In the genomic region with DNA sequence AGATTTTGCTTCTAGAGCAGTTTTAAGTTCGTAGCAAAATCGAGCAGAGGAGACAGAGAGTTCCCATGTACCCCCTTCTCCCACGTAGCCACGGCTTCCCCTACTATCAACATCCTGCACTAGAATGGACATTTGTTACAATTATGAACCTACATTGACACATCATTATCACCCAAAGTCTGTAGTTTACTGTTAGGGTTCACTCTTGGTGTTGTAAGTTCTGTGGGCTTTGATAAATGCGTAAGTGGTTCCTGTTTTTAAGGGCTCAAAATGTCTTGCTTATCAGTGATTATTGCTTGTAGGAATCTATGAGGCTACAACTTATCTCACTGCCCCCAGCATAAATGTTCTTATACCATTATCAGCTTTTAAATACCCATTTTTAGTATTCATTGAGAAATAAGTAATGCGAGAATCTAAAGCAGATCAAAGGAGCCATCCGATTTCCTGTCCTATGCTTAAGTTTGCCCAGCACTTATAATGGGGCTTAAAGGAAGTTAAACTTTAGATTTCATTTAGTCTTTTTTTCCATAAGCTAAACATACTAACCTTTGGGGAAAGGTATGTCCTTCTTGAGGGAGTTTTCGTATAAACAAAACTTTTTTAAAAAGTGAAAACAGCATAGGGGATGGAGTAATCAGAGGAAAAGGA, we compare ENCODE assay signal across 1 cellular context.
TF ChIP-seq lines count a peak whose summit lies in the region.

No MANE protein-coding gene starts in this region.

TF ChIP-seq in K562, 482 proteins besides CTCF, POLR2A, EP300 and RAD21 (continued from another document and continues in another):
- TF ChIP-seq, protein P1, sequence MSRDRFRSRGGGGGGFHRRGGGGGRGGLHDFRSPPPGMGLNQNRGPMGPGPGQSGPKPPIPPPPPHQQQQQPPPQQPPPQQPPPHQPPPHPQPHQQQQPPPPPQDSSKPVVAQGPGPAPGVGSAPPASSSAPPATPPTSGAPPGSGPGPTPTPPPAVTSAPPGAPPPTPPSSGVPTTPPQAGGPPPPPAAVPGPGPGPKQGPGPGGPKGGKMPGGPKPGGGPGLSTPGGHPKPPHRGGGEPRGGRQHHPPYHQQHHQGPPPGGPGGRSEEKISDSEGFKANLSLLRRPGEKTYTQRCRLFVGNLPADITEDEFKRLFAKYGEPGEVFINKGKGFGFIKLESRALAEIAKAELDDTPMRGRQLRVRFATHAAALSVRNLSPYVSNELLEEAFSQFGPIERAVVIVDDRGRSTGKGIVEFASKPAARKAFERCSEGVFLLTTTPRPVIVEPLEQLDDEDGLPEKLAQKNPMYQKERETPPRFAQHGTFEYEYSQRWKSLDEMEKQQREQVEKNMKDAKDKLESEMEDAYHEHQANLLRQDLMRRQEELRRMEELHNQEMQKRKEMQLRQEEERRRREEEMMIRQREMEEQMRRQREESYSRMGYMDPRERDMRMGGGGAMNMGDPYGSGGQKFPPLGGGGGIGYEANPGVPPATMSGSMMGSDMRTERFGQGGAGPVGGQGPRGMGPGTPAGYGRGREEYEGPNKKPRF (IDR thresholded peaks at IDR 0.05; ENCODE audit: low read depth, low read length) = no peak
- TF ChIP-seq, protein P2, sequence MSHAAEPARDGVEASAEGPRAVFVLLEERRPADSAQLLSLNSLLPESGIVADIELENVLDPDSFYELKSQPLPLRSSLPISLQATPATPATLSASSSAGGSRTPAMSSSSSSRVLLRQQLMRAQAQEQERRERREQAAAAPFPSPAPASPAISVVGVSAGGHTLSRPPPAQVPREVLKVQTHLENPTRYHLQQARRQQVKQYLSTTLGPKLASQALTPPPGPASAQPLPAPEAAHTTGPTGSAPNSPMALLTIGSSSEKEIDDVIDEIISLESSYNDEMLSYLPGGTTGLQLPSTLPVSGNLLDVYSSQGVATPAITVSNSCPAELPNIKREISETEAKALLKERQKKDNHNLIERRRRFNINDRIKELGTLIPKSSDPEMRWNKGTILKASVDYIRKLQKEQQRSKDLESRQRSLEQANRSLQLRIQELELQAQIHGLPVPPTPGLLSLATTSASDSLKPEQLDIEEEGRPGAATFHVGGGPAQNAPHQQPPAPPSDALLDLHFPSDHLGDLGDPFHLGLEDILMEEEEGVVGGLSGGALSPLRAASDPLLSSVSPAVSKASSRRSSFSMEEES (CRISPR knock-in tag; IDR thresholded peaks at IDR 0.05) = no peak
- TF ChIP-seq NRF1 (conservative IDR thresholded peaks at IDR 0.05 in 1 of 2, IDR thresholded peaks at IDR 0.05 in 1 of 2) (no peak; a peak in 1 of 4 replicates), STAT5A (IDR thresholded peaks at IDR 0.05; ENCODE audit: borderline replicate concordance, low read length) (peak; percentile 52), LARP7 (IDR thresholded peaks at IDR 0.05) (no peak), SMARCA4 (IDR thresholded peaks at IDR 0.05) (peak; percentile 83), CBFA2T2 (conservative IDR thresholded peaks at IDR 0.05) (peak; percentile 89), ETS2 (tag; IDR thresholded peaks at IDR 0.05; ENCODE audit: borderline replicate concordance, poor library complexity, severe bottlenecking) (no peak), ZNF212 (CRISPR knock-in tag; IDR thresholded peaks at IDR 0.05) (no peak), TBL1XR1 (IDR thresholded peaks at IDR 0.05; ENCODE audit: low read length in 2 of 2) (0 out of 4 replicates have a peak, but pooled peaks of 1 of the 2 experiments have one; percentile 11), ZNF589 (CRISPR knock-in tag; IDR thresholded peaks at IDR 0.05; ENCODE audit: low read depth) (no peak), KDM1A (IDR thresholded peaks at IDR 0.05) (peak; percentile 47 to 53; a peak in 1 of 4 replicates), SMC3 (conservative IDR thresholded peaks at IDR 0.05; ENCODE audit: insufficient read depth, low read depth, low read length) (no peak), SMARCE1 (IDR thresholded peaks at IDR 0.05) (peak; percentile 82), ETV6 (IDR thresholded peaks at IDR 0.05; ENCODE audit: borderline replicate concordance in 1 of 2, low read depth in 2 of 2, low read length in 1 of 2) (no peak), ETV6 (CRISPR knock-in tag; IDR thresholded peaks at IDR 0.05; ENCODE audit: borderline replicate concordance) (no peak), RBFOX2 (IDR thresholded peaks at IDR 0.05; ENCODE audit: low read depth, low read length) (no peak), TFAM (CRISPR knock-in tag; conservative IDR thresholded peaks at IDR 0.05) (no peak), ZNF695 (CRISPR knock-in tag; IDR thresholded peaks at IDR 0.05) (no peak), LEF1 (IDR thresholded peaks at IDR 0.05) (no peak), ZNF699 (CRISPR knock-in tag; IDR thresholded peaks at IDR 0.05; ENCODE audit: insufficient replicate concordance) (no peak), MIER1 (IDR thresholded peaks at IDR 0.05; ENCODE audit: low read depth) (no peak), ZBTB7A (IDR thresholded peaks at IDR 0.05; ENCODE audit: borderline replicate concordance, control insufficient read depth, low read depth, low read length) (no peak), POLR2AphosphoS5 (IDR thresholded peaks at IDR 0.05; ENCODE audit: control insufficient read depth, insufficient read depth, low read depth, low read length) (peak; percentile 69), FOXM1 (IDR thresholded peaks at IDR 0.05; ENCODE audit: low read depth) (no peak), FOXM1 (CRISPR knock-in tag; IDR thresholded peaks at IDR 0.05; ENCODE audit: low read depth) (no peak), TRIM24 (IDR thresholded peaks at IDR 0.05) (peak; percentile 73 to 81; a peak in 2 of 4 replicates), FUS (optimal IDR thresholded peaks at IDR 0.05; ENCODE audit: low read depth, low read length) (no peak), RBM39 (optimal IDR thresholded peaks at IDR 0.05; ENCODE audit: low read depth, low read length) (no peak), SMAD1 (IDR thresholded peaks at IDR 0.05; ENCODE audit: low read depth, low read length, partially characterized antibody) (no peak), ZNF274 (IDR thresholded peaks at IDR 0.05; ENCODE audit: borderline replicate concordance, low read depth, low read length) (no peak), NCOA4 (IDR thresholded peaks at IDR 0.05; ENCODE audit: partially characterized antibody) (no peak), NR2C1 (IDR thresholded peaks at IDR 0.05) (no peak), NR2C1 (tag; IDR thresholded peaks at IDR 0.05) (no peak), ZBTB1 (CRISPR knock-in tag; IDR thresholded peaks at IDR 0.05; ENCODE audit: borderline replicate concordance, low read depth) (no peak), MTA2 (IDR thresholded peaks at IDR 0.05; ENCODE audit: low read depth) (peak; percentile 62; the same call in 1 of the 2 replicates), HEY1 (CRISPR knock-in tag; IDR thresholded peaks at IDR 0.05; ENCODE audit: borderline replicate concordance) (no peak), SOX6 (IDR thresholded peaks at IDR 0.05) (peak; percentile 74), ARHGAP35 (IDR thresholded peaks at IDR 0.05; ENCODE audit: partially characterized antibody) (no peak), TSC22D4 (tag; IDR thresholded peaks at IDR 0.05) (no peak), ZNF174 (CRISPR knock-in tag; IDR thresholded peaks at IDR 0.05) (no peak), IRF2 (CRISPR knock-in tag; IDR thresholded peaks at IDR 0.05) (no peak), MEIS2 (IDR thresholded peaks at IDR 0.05; ENCODE audit: partially characterized antibody) (peak; percentile 88), CAMTA2 (CRISPR knock-in tag; conservative IDR thresholded peaks at IDR 0.05) (no peak), C11orf30 (IDR thresholded peaks at IDR 0.05; ENCODE audit: low read depth) (no peak), DDX20 (tag; IDR thresholded peaks at IDR 0.05; ENCODE audit: low read depth) (no peak), ZNF583 (CRISPR knock-in tag; IDR thresholded peaks at IDR 0.05) (no peak), SPI1 (IDR thresholded peaks at IDR 0.05; ENCODE audit: borderline replicate concordance, low read depth, low read length) (0 out of 2 replicates have a peak, but pooled peaks have one; percentile 27)
- TF ChIP-seq, protein P3, sequence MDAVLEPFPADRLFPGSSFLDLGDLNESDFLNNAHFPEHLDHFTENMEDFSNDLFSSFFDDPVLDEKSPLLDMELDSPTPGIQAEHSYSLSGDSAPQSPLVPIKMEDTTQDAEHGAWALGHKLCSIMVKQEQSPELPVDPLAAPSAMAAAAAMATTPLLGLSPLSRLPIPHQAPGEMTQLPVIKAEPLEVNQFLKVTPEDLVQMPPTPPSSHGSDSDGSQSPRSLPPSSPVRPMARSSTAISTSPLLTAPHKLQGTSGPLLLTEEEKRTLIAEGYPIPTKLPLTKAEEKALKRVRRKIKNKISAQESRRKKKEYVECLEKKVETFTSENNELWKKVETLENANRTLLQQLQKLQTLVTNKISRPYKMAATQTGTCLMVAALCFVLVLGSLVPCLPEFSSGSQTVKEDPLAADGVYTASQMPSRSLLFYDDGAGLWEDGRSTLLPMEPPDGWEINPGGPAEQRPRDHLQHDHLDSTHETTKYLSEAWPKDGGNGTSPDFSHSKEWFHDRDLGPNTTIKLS (IDR thresholded peaks at IDR 0.05; ENCODE audit: borderline replicate concordance, low read depth) = no peak
- TF ChIP-seq, protein P4, sequence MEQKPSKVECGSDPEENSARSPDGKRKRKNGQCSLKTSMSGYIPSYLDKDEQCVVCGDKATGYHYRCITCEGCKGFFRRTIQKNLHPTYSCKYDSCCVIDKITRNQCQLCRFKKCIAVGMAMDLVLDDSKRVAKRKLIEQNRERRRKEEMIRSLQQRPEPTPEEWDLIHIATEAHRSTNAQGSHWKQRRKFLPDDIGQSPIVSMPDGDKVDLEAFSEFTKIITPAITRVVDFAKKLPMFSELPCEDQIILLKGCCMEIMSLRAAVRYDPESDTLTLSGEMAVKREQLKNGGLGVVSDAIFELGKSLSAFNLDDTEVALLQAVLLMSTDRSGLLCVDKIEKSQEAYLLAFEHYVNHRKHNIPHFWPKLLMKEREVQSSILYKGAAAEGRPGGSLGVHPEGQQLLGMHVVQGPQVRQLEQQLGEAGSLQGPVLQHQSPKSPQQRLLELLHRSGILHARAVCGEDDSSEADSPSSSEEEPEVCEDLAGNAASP (IDR thresholded peaks at IDR 0.05) = no peak
- TF ChIP-seq, protein P5, sequence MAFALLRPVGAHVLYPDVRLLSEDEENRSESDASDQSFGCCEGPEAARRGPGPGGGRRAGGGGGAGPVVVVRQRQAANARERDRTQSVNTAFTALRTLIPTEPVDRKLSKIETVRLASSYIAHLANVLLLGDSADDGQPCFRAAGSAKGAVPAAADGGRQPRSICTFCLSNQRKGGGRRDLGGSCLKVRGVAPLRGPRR (CRISPR knock-in tag; IDR thresholded peaks at IDR 0.05) = no peak
- TF ChIP-seq, protein P6, sequence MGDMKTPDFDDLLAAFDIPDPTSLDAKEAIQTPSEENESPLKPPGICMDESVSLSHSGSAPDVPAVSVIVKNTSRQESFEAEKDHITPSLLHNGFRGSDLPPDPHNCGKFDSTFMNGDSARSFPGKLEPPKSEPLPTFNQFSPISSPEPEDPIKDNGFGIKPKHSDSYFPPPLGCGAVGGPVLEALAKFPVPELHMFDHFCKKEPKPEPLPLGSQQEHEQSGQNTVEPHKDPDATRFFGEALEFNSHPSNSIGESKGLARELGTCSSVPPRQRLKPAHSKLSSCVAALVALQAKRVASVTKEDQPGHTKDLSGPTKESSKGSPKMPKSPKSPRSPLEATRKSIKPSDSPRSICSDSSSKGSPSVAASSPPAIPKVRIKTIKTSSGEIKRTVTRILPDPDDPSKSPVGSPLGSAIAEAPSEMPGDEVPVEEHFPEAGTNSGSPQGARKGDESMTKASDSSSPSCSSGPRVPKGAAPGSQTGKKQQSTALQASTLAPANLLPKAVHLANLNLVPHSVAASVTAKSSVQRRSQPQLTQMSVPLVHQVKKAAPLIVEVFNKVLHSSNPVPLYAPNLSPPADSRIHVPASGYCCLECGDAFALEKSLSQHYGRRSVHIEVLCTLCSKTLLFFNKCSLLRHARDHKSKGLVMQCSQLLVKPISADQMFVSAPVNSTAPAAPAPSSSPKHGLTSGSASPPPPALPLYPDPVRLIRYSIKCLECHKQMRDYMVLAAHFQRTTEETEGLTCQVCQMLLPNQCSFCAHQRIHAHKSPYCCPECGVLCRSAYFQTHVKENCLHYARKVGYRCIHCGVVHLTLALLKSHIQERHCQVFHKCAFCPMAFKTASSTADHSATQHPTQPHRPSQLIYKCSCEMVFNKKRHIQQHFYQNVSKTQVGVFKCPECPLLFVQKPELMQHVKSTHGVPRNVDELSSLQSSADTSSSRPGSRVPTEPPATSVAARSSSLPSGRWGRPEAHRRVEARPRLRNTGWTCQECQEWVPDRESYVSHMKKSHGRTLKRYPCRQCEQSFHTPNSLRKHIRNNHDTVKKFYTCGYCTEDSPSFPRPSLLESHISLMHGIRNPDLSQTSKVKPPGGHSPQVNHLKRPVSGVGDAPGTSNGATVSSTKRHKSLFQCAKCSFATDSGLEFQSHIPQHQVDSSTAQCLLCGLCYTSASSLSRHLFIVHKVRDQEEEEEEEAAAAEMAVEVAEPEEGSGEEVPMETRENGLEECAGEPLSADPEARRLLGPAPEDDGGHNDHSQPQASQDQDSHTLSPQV (IDR thresholded peaks at IDR 0.05) = no peak
- TF ChIP-seq, protein P7, sequence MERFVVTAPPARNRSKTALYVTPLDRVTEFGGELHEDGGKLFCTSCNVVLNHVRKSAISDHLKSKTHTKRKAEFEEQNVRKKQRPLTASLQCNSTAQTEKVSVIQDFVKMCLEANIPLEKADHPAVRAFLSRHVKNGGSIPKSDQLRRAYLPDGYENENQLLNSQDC (CRISPR knock-in tag; IDR thresholded peaks at IDR 0.05) = no peak
- TF ChIP-seq, protein P8, sequence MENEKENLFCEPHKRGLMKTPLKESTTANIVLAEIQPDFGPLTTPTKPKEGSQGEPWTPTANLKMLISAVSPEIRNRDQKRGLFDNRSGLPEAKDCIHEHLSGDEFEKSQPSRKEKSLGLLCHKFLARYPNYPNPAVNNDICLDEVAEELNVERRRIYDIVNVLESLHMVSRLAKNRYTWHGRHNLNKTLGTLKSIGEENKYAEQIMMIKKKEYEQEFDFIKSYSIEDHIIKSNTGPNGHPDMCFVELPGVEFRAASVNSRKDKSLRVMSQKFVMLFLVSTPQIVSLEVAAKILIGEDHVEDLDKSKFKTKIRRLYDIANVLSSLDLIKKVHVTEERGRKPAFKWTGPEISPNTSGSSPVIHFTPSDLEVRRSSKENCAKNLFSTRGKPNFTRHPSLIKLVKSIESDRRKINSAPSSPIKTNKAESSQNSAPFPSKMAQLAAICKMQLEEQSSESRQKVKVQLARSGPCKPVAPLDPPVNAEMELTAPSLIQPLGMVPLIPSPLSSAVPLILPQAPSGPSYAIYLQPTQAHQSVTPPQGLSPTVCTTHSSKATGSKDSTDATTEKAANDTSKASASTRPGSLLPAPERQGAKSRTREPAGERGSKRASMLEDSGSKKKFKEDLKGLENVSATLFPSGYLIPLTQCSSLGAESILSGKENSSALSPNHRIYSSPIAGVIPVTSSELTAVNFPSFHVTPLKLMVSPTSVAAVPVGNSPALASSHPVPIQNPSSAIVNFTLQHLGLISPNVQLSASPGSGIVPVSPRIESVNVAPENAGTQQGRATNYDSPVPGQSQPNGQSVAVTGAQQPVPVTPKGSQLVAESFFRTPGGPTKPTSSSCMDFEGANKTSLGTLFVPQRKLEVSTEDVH (IDR thresholded peaks at IDR 0.05; ENCODE audit: low read depth, partially characterized antibody) = no peak
- TF ChIP-seq, protein P9, sequence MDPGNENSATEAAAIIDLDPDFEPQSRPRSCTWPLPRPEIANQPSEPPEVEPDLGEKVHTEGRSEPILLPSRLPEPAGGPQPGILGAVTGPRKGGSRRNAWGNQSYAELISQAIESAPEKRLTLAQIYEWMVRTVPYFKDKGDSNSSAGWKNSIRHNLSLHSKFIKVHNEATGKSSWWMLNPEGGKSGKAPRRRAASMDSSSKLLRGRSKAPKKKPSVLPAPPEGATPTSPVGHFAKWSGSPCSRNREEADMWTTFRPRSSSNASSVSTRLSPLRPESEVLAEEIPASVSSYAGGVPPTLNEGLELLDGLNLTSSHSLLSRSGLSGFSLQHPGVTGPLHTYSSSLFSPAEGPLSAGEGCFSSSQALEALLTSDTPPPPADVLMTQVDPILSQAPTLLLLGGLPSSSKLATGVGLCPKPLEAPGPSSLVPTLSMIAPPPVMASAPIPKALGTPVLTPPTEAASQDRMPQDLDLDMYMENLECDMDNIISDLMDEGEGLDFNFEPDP (CRISPR knock-in tag; IDR thresholded peaks at IDR 0.05) = no peak
